Comparison of ENCODE assay signal across 13 cellular contexts in the genomic region with DNA sequence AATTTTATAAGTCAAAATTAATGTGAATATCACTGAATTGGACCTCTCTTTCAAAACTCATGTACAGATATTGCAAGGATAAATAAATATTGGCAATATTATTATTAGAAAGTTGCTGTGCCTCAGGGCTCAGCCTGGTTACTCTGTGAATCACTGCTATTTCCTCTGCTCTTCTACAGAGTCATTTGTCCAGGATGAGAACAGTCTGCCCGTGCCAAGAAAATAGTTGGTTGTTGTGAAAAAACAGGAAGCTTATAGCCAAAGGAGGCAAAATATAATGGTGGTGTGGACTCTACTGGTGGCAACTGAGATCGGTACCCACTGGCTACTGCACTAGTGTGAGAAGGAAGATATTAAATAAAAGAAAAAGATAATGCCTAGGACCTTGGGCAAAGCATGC.
DNase-seq lines count a peak whose midpoint lies in the region; ATAC-seq and TF ChIP-seq lines count a peak whose summit lies in the region.
"Had no signal": no experiment of that assay in that cellular context is flagged by ENCODE, and none has a peak within 500 bp of the region (broad histone marks: within the 10 kb centered on the region; RNA-seq: fewer than 3 reads in every experiment).

No MANE protein-coding gene starts in this region.

- H3K9me3 ChIP-seq in PC-9 (ENCODE audit: insufficient read depth, low read depth) (no peaks in the 10 kb centered on the region), uterus (no peaks in the 10 kb centered on the region)

- H3K27ac Mint-ChIP-seq in activated CD4-positive, alpha-beta T cell treated with anti-CD3 and anti-CD28 coated beads for 36 hours: no peak overlapping the region

- no peaks in the 10 kb centered on the region for H3F3A ChIP-seq in PC-9 (ENCODE audit: insufficient read depth, low read depth)

- BruUV-seq in PC-9 (replicated peaks; lab: Mats Ljungman, UMichigan): no TSS peak

- no peaks in the 10 kb centered on the region for H3K36me3 ChIP-seq in PC-9 (ENCODE audit: low read depth)
- no peaks in the 10 kb centered on the region for H3K36me3 ChIP-seq in uterus

- POLR2A ChIA-PET in PC-9 (lab: Charles Lee; ENCODE audit: unreplicated experiment): no interaction called here
- POLR2A ChIA-PET in activated CD4-positive, alpha-beta T cell treated with anti-CD3 and anti-CD28 coated beads for 36 hours (lab: Charles Lee): no interaction called here

- intact Hi-C loops in PC-9 (cut with micrococcal nuclease; ENCODE audit: unreplicated experiment): no loop called here
- intact Hi-C loops in activated CD4-positive, alpha-beta T cell treated with anti-CD3 and anti-CD28 coated beads for 36 hours (cut with DNase I, micrococcal nuclease): loop anchor here in 1 of 2 experiments (10.0 kb wide), 1 partner anchor 125 kb away; no protein-coding TSS in a partner anchor
- intact Hi-C loops in uterus (cut with DNase I; ENCODE audit: low total_unique reads): no loop called here

- TF ChIP-seq CTCF in AG10803 (conservative IDR thresholded peaks at IDR 0.05; ENCODE audit: low read length) (no peak), epithelial cell of esophagus (IDR thresholded peaks at IDR 0.05; ENCODE audit: insufficient read depth, low read depth, low read length, missing control alignments) (no peak), PC-9 (conservative IDR thresholded peaks at IDR 0.05) (no peak), uterus (IDR thresholded peaks at IDR 0.05) (no peak)

- no peak overlapping the region for H2AFZ ChIP-seq in PC-9

- no peak overlapping the region for H3K4me3 Mint-ChIP-seq in activated CD4-positive, alpha-beta T cell treated with anti-CD3 and anti-CD28 coated beads for 36 hours

- H3K4me1 ChIP-seq in PC-9 (replicated peaks; ENCODE audit: insufficient read depth) (no peaks in the 10 kb centered on the region), uterus (no peaks in the 10 kb centered on the region)

- H3K27ac ChIP-seq in PC-9 (no peak overlapping the region), uterus (no peak overlapping the region)

- H3K27me3 ChIP-seq in PC-9 (ENCODE audit: insufficient read depth, low read depth): no peaks in the 10 kb centered on the region
- no peaks in the 10 kb centered on the region for H3K27me3 ChIP-seq in uterus

- H4K20me1 ChIP-seq in PC-9 (ENCODE audit: insufficient read depth): no peaks in the 10 kb centered on the region

- no peaks in the 10 kb centered on the region; the same call in 1 of the 2 replicates for H3K9me2 ChIP-seq in PC-9 (ENCODE audit: insufficient read depth)

- no peak for TF ChIP-seq POLR2A in uterus (IDR thresholded peaks at IDR 0.05)

- H3K79me2 ChIP-seq in PC-9 (ENCODE audit: low read depth): no peaks in the 10 kb centered on the region

- peak; percentile 49 for DNase-seq in AG10803 (ENCODE audit: low read depth)
- peak; percentile 17 for DNase-seq in GM04504 (ENCODE audit: low read depth)
- peak; percentile 48 for DNase-seq in NCI-H226
- DNase-seq in epithelial cell of esophagus (ENCODE audit: low read depth): peak; percentile 68
- no peak for DNase-seq in PC-9
- no peak for DNase-seq in activated CD4-positive, alpha-beta T cell treated with anti-CD3 and anti-CD28 coated beads for 36 hours
- DNase-seq in middle frontal gyrus (ENCODE audit: extremely low spot score, low spot score): no peak
- DNase-seq in uterus: no peak
- DNase-seq: C1 segment of cervical spinal cord, Karpas-422, NCI-H1417, NCI-H187 treated with DMSO at 0.1 percent for 48 hours, NCI-H526 treated with DMSO at 0.1 percent for 48 hours had no signal

- CTCF ChIA-PET in PC-9 (lab: Charles Lee): no interaction called here
- CTCF ChIA-PET in activated CD4-positive, alpha-beta T cell treated with anti-CD3 and anti-CD28 coated beads for 36 hours (lab: Charles Lee): no interaction called here

- H3K9me3 Mint-ChIP-seq in activated CD4-positive, alpha-beta T cell treated with anti-CD3 and anti-CD28 coated beads for 36 hours (ENCODE audit: low read depth): peaks cover 2% of the 10 kb centered on the region

- H3K36me3 Mint-ChIP-seq in activated CD4-positive, alpha-beta T cell treated with anti-CD3 and anti-CD28 coated beads for 36 hours (ENCODE audit: low read depth): no peaks in the 10 kb centered on the region

- no peak for ATAC-seq in activated CD4-positive, alpha-beta T cell treated with anti-CD3 and anti-CD28 coated beads for 36 hours

- no peaks in the 10 kb centered on the region for H3K4me1 Mint-ChIP-seq in activated CD4-positive, alpha-beta T cell treated with anti-CD3 and anti-CD28 coated beads for 36 hours

- H3K4me3 ChIP-seq in AG10803 (ENCODE audit: low read length) (no peak overlapping the region), epithelial cell of esophagus (ENCODE audit: low read length) (no peak overlapping the region), PC-9 (no peak overlapping the region), uterus (no peak overlapping the region)

- no peaks in the 10 kb centered on the region for H3K27me3 Mint-ChIP-seq in activated CD4-positive, alpha-beta T cell treated with anti-CD3 and anti-CD28 coated beads for 36 hours

- H3K4me2 ChIP-seq in PC-9: no peak overlapping the region

Comparison
In these comparisons a context has a peak if more than half of its experiments do, and no peak if none do; other contexts are left out.
1. DNase-seq: peak in AG10803 (single experiment), GM04504 (single experiment), NCI-H226 (single experiment) and epithelial cell of esophagus (single experiment); none in PC-9 (0 of 2), activated CD4-positive, alpha-beta T cell treated with anti-CD3 and anti-CD28 coated beads for 36 hours (single experiment), middle frontal gyrus (single experiment) and uterus (0 of 2).